ENCODE assay signal across 8 cellular contexts in the genomic region with DNA sequence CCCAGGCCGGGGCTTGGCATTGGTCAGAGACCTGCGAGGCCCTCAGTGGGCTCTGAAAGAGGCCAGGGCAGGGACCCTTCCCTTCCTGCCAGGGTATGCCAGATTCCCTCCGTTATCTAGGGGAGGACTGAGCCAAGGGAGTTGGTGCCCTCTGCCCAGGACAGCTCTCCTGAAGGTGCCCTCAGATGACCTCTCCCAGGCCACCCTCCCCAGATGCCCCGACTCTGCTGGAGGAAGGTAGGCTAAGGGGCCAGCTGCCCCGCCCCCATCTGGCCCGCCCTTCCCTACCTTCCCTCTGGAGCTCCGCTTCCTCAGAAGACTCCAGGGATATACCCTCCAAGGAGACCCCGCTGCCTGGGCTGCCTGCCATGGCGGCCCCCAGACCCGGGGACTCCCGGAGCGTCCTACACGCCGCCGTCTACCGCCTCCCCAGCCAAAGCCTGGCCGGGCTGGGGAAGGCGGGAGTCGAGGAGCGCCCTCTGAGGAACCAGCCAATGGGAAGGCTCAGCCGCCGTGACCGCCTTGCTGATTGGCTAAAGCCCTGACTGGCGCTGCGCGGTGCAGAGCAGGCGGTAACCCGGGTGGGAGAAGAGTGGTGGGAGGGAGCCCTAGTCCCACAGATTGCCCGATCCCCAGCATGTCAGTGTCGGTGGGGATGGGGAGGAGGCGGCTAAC. TPM values are rescaled to one million over a fixed set of nuclear protein-coding genes. Genes with fewer than 3 reads are reported as not detected.
A peak's percentile ranks its signal among the peaks of the same experiment; 100 is the strongest.
DNase-seq lines count a peak whose midpoint lies in the region; ATAC-seq and TF ChIP-seq lines count a peak whose summit lies in the region.

No MANE protein-coding gene starts in this region.

- no peaks in the 10 kb centered on the region for H3K4me1 ChIP-seq in endodermal cell (ENCODE audit: control insufficient read depth, insufficient read depth, low read length)

- ATAC-seq in HG03457 (IDR thresholded peaks at IDR 0.05; ENCODE audit: unreplicated experiment), result no peak

- H3K4me3 ChIP-seq in endodermal cell (ENCODE audit: low read length), result peak overlapping the region; percentile 79

- 4 to 16% methylated on average over 6 to 31 of the region's 31 CpGs for WGBS in endodermal cell (ENCODE audit: insufficient coverage in 1 of 2, insufficient read length in 1 of 2), 2 experiments

- H3K27me3 Mint-ChIP-seq in endodermal cell (ENCODE audit: insufficient read depth), result peaks cover 32% of the 10 kb centered on the region

- peak; percentile 81 for DNase-seq in GDM1 (lab: John Stamatoyannopoulos, UW)
- peak in 68 of 76 experiments; percentile 14 to 83 (median 62) for DNase-seq in HUDEP-2 (lab: John Stamatoyannopoulos, UW; ENCODE audit: unreplicated experiment in 76 of 76)
- peak; percentile 81 for DNase-seq in NOMO-1 treated with DMSO at 0.1 percent for 48 hours (lab: John Stamatoyannopoulos, UW; ENCODE audit: unreplicated experiment)
- DNase-seq in activated CD8-positive, alpha-beta memory T cell treated with anti-CD3 and anti-CD28 coated beads, Interleukin-2, amount 50 U/mL, for 24 hours (ENCODE audit: extremely low read depth), result peak; percentile 66
- peak; percentile 99 for DNase-seq in endodermal cell
- DNase-seq in mesenteric fat pad (ENCODE audit: low spot score), result peak; percentile 95
- peak; percentile 65 for DNase-seq in stimulated activated CD8-positive, alpha-beta memory T cell treated with anti-CD3 and anti-CD28 coated beads, Interleukin-12 subunit alpha, Interleukin-12 subunit beta, amount 100 ng/mL, for 1 hour (ENCODE audit: low read depth)

- peaks cover 28% of the 10 kb centered on the region for H3K27me3 ChIP-seq in endodermal cell (ENCODE audit: control insufficient read depth, insufficient read depth, low read length, poor library complexity, severe bottlenecking)

- H3K9ac ChIP-seq in endodermal cell (ENCODE audit: extremely low read depth, low read length, poor library complexity, severe bottlenecking), result peak overlapping the region; percentile 6

- H3K27ac Mint-ChIP-seq in endodermal cell, result no peak overlapping the region

- TF ChIP-seq CTCF in endodermal cell (conservative IDR thresholded peaks at IDR 0.05), result no peak

- no peaks in the 10 kb centered on the region for H3K36me3 ChIP-seq in endodermal cell (ENCODE audit: control insufficient read depth, insufficient read depth, low read length)

- H3K36me3 Mint-ChIP-seq in endodermal cell (ENCODE audit: low read depth), result no peaks in the 10 kb centered on the region

- peak overlapping the region; percentile 64 for H3K4me3 Mint-ChIP-seq in endodermal cell

- H3K4me1 Mint-ChIP-seq in endodermal cell, result peaks cover 13% of the 10 kb centered on the region

- H3K9me3 ChIP-seq in endodermal cell (ENCODE audit: control insufficient read depth, low read length), result no peaks in the 10 kb centered on the region

- no peaks in the 10 kb centered on the region for H3K9me3 Mint-ChIP-seq in endodermal cell

- no peak overlapping the region for H3K27ac ChIP-seq in endodermal cell (ENCODE audit: low read depth, low read length)

RNA-seq across cellular contexts. Expression of gene MPP2, which starts 7.0 kb away (rescaled TPM):
- total RNA-seq in endodermal cell (10 to 100 TPM; 16.2 to 18.3 TPM), mesenteric fat pad (2.3 TPM)
- 19.7 TPM for polyA plus RNA-seq in endodermal cell (2013, experiment 1 of 2)
- 18.1 TPM for polyA plus RNA-seq in endodermal cell (2013, experiment 2 of 2)

RNA-seq across cellular contexts. Expression of gene PPY, which starts 42.0 kb away (rescaled TPM):
- total RNA-seq in endodermal cell (not detected), mesenteric fat pad (not detected)
- polyA plus RNA-seq in endodermal cell (2013, experiment 1 of 2), result not detected
- not detected for polyA plus RNA-seq in endodermal cell (2013, experiment 2 of 2)

RNA-seq across cellular contexts. Expression of gene CD300LG, which starts 53.3 kb away (rescaled TPM):
- total RNA-seq in endodermal cell, result not detected
- not detected for polyA plus RNA-seq in endodermal cell (2013, experiment 1 of 2)
- polyA plus RNA-seq in endodermal cell (2013, experiment 2 of 2), result not detected
- total RNA-seq in mesenteric fat pad, result 121 TPM

RNA-seq across cellular contexts. Expression of gene PYY, which starts 53.4 kb away (rescaled TPM):
- 1 to 10 TPM; 1.3 to 1.4 TPM for total RNA-seq in endodermal cell
- not detected for polyA plus RNA-seq in endodermal cell (2013, experiment 1 of 2)
- not detected for polyA plus RNA-seq in endodermal cell (2013, experiment 2 of 2)
- total RNA-seq in mesenteric fat pad, result not detected

Comparison
In these comparisons a context has a peak if more than half of its experiments do, and no peak if none do; other contexts are left out.
1. RNA of gene CD300LG, which starts 53.3 kb away (total RNA-seq): 121 TPM in mesenteric fat pad (single experiment); not detected in endodermal cell; every median in the first group is over 100 times any median in the second.
2. Peak in every context shown above with its lines, with median percentiles within 50 percentile points of each other: DNase-seq.